In genomic region chrX:144637731-144638130, GRCh38 we compare ENCODE assay signal across 17 cellular contexts.
A peak's percentile ranks its signal among the peaks of the same experiment; 100 is the strongest.
DNase-seq lines count a peak whose midpoint lies in the region; ATAC-seq lines count a peak whose summit lies in the region.
"Had no signal": no experiment of that assay in that cellular context is flagged by ENCODE, and none has a peak within 500 bp of the region (broad histone marks: within the 10 kb centered on the region; RNA-seq: fewer than 3 reads in every experiment).

No MANE protein-coding gene starts in this region.

- H3K4me3 Mint-ChIP-seq in activated CD8-positive, alpha-beta T cell treated with anti-CD3 and anti-CD28 coated beads, Interleukin-2, amount 10 ng/mL, durations not matched to agents 7 days and 5 days = no peak overlapping the region

- no peaks in the 10 kb centered on the region for H3K27me3 Mint-ChIP-seq in activated CD8-positive, alpha-beta T cell treated with anti-CD3 and anti-CD28 coated beads, Interleukin-2, amount 10 ng/mL, durations not matched to agents 7 days and 5 days (ENCODE audit: low read depth)

- POLR2A ChIA-PET in activated CD8-positive, alpha-beta T cell treated with anti-CD3 and anti-CD28 coated beads, Interleukin-2, amount 10 ng/mL, durations not matched to agents 7 days and 5 days (lab: Charles Lee) = no interaction called here

- no peak overlapping the region for H3K27ac Mint-ChIP-seq in activated CD8-positive, alpha-beta T cell treated with anti-CD3 and anti-CD28 coated beads, Interleukin-2, amount 10 ng/mL, durations not matched to agents 7 days and 5 days

- H3K9me3 Mint-ChIP-seq in activated CD8-positive, alpha-beta T cell treated with anti-CD3 and anti-CD28 coated beads, Interleukin-2, amount 10 ng/mL, durations not matched to agents 7 days and 5 days (ENCODE audit: insufficient read depth) = no peaks in the 10 kb centered on the region

- H3K4me1 Mint-ChIP-seq in activated CD8-positive, alpha-beta T cell treated with anti-CD3 and anti-CD28 coated beads, Interleukin-2, amount 10 ng/mL, durations not matched to agents 7 days and 5 days (ENCODE audit: low read depth) = no peaks in the 10 kb centered on the region

- CTCF ChIA-PET in activated CD8-positive, alpha-beta T cell treated with anti-CD3 and anti-CD28 coated beads, Interleukin-2, amount 10 ng/mL, durations not matched to agents 7 days and 5 days (lab: Charles Lee) = no interaction called here

- peak; percentile 4 for DNase-seq in ELR (ENCODE audit: low read depth)
- peak; percentile 17 for DNase-seq in M059J (ENCODE audit: low read depth)
- DNase-seq in astrocyte of the hippocampus (ENCODE audit: low read depth, low spot score) = peak; percentile 0
- DNase-seq in kidney tubule cell (ENCODE audit: low spot score) = peak; percentile 85
- DNase-seq in activated CD4-positive, CD25-positive, alpha-beta regulatory T cell (lab: John Stamatoyannopoulos, UW) = no peak
- no peak for DNase-seq in activated CD8-positive, alpha-beta memory T cell treated with anti-CD3 and anti-CD28 coated beads, Interleukin-2, amount 50 U/mL, for 4 hours
- no peak for DNase-seq in activated CD8-positive, alpha-beta T cell treated with anti-CD3 and anti-CD28 coated beads, Interleukin-2, amount 10 ng/mL, durations not matched to agents 7 days and 5 days
- DNase-seq: Caco-2, GM23248, KG1, MM.1S, NCI-H1105, NCI-H1694, NCI-H510A treated with DMSO at 0.1 percent for 48 hours, NCI-H82, PC-9 had no signal

- ATAC-seq in activated CD8-positive, alpha-beta T cell treated with anti-CD3 and anti-CD28 coated beads, Interleukin-2, amount 10 ng/mL, durations not matched to agents 7 days and 5 days = no peak
- ATAC-seq: Right ventricle myocardium inferior had no signal

- no peaks in the 10 kb centered on the region for H3K36me3 Mint-ChIP-seq in activated CD8-positive, alpha-beta T cell treated with anti-CD3 and anti-CD28 coated beads, Interleukin-2, amount 10 ng/mL, durations not matched to agents 7 days and 5 days (ENCODE audit: low read depth)

Comparison
In these comparisons a context has a peak if more than half of its experiments do, and no peak if none do; other contexts are left out.
1. DNase-seq: peak in ELR (single experiment), M059J (single experiment), astrocyte of the hippocampus (single experiment) and kidney tubule cell (single experiment); none in activated CD4-positive, CD25-positive, alpha-beta regulatory T cell (0 of 4), activated CD8-positive, alpha-beta memory T cell treated with anti-CD3 and anti-CD28 coated beads, Interleukin-2, amount 50 U/mL, for 4 hours (single experiment) and activated CD8-positive, alpha-beta T cell treated with anti-CD3 and anti-CD28 coated beads, Interleukin-2, amount 10 ng/mL, durations not matched to agents 7 days and 5 days (single experiment).